21 cellular contexts compared by ENCODE assay signal in genomic region chr20:6696001-6696400, GRCh38.
"Had no signal": no experiment of that assay in that cellular context is flagged by ENCODE, and none has a peak within 500 bp of the region (broad histone marks: within the 10 kb centered on the region; RNA-seq: fewer than 3 reads in every experiment).

No MANE protein-coding gene starts in this region.

- H3K4me2 ChIP-seq: SK-N-SH had no signal

- H3K27ac ChIP-seq: HL-60, RWPE1 had no signal

- H3K4me3 ChIP-seq: MG63 had no signal

- H3K27me3 ChIP-seq: MG63 had no signal

- DNase-seq: IMR-90, Karpas-422, KG1, MG63, NCI-H1092, NCI-H1105 treated with DMSO at 0.1 percent for 48 hours, NCI-H1417 treated with DMSO at 0.1 percent for 48 hours, NCI-H146, NCI-H1694 treated with DMSO at 0.1 percent for 48 hours, NCI-H1930, NCI-H2081, NCI-H2107, NCI-H2227 treated with DMSO at 0.1 percent for 48 hours, NCI-H524, NCI-H526 treated with DMSO at 0.1 percent for 48 hours, NCI-H774, SHP77, SK-N-SH, SW 1271 had no signal

- H3K36me3 ChIP-seq: MG63 had no signal

- H3K9me3 ChIP-seq: MG63, SK-N-SH had no signal

- H3K9ac ChIP-seq: SK-N-SH had no signal
